ENCODE assay signal across 8 cellular contexts in the genomic region with DNA sequence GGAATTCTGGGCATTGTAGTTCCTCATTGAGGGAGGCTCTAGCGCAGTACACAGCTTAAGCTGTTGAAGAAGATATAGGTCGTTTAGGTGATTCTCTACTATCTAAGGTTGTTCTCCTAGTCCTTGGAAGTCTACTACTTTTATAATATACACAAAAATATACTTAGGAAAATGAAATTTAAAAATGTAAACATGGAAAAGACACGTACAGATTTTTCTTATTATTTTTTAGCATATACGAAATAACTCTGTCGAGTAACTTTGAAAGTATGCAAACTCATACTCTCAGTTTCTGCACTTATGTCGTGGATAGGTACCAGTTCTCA. TPM values are rescaled to one million over a fixed set of nuclear protein-coding genes. Genes with fewer than 3 reads are reported as not detected.
DNase-seq lines count a peak whose midpoint lies in the region; ATAC-seq and TF ChIP-seq lines count a peak whose summit lies in the region.

No MANE protein-coding gene starts in this region.

- no peak for DNase-seq in heart left ventricle
- no peak for DNase-seq in left ventricle myocardium superior
- no peak for DNase-seq in activated naive CD8-positive, alpha-beta T cell treated with anti-CD3 and anti-CD28 coated beads, Interleukin-2, amount 10 ng/mL, durations not matched to agents 7 days and 5 days
- DNase-seq in lower leg skin (ENCODE audit: low spot score in 2 of 2), result no peak
- DNase-seq in upper lobe of right lung, result no peak
- DNase-seq in GM19240 (ENCODE audit: insufficient read length, low spot score), result no peak

- H3K9me3 ChIP-seq in heart left ventricle (no peaks in the 10 kb centered on the region), upper lobe of right lung (no peaks in the 10 kb centered on the region)

- peak overlapping the region in 11 of 12 donors; percentile 60 to 89 (median 76) for H3K4me3 ChIP-seq in heart left ventricle
- peak overlapping the region; percentile 51 for H3K4me3 ChIP-seq in lower leg skin (ENCODE audit: low read depth, poor library complexity, severe bottlenecking)
- H3K4me3 ChIP-seq in upper lobe of right lung, result peak overlapping the region; percentile 81

- peaks cover 10% of the 10 kb centered on the region for H3K36me3 Mint-ChIP-seq in activated naive CD8-positive, alpha-beta T cell treated with anti-CD3 and anti-CD28 coated beads, Interleukin-2, amount 10 ng/mL, durations not matched to agents 7 days and 5 days

- peak overlapping the region; percentile 85 for H3K27ac Mint-ChIP-seq in activated naive CD8-positive, alpha-beta T cell treated with anti-CD3 and anti-CD28 coated beads, Interleukin-2, amount 10 ng/mL, durations not matched to agents 7 days and 5 days

- H3K4me1 ChIP-seq in heart left ventricle (peaks cover 0 to 17% (median 6%) of the 10 kb centered on the region in 12 donors), upper lobe of right lung (peaks cover 17% of the 10 kb centered on the region)

- H3K36me3 ChIP-seq in heart left ventricle, result peaks cover 0 to 6% (median 0%) of the 10 kb centered on the region in 9 donors
- H3K36me3 ChIP-seq in upper lobe of right lung, result peaks cover 10% of the 10 kb centered on the region

- no peaks in the 10 kb centered on the region for H3K9me3 Mint-ChIP-seq in activated naive CD8-positive, alpha-beta T cell treated with anti-CD3 and anti-CD28 coated beads, Interleukin-2, amount 10 ng/mL, durations not matched to agents 7 days and 5 days

- no peaks in the 10 kb centered on the region for H3K27me3 Mint-ChIP-seq in activated naive CD8-positive, alpha-beta T cell treated with anti-CD3 and anti-CD28 coated beads, Interleukin-2, amount 10 ng/mL, durations not matched to agents 7 days and 5 days

- ATAC-seq in heart left ventricle (no peak), left ventricle myocardium superior (no peak), upper lobe of right lung (no peak), HG02642 (IDR thresholded peaks at IDR 0.05; ENCODE audit: poor library complexity, unreplicated experiment) (no peak), HG03159 (IDR thresholded peaks at IDR 0.05; ENCODE audit: unreplicated experiment) (no peak)
- no peak for ATAC-seq in activated naive CD8-positive, alpha-beta T cell treated with anti-CD3 and anti-CD28 coated beads, Interleukin-2, amount 10 ng/mL, durations not matched to agents 7 days and 5 days (ENCODE audit: low read depth)

- peak overlapping the region; percentile 95 for H3K4me3 Mint-ChIP-seq in activated naive CD8-positive, alpha-beta T cell treated with anti-CD3 and anti-CD28 coated beads, Interleukin-2, amount 10 ng/mL, durations not matched to agents 7 days and 5 days

- TF ChIP-seq CTCF in heart left ventricle (IDR thresholded peaks at IDR 0.05) (no peak), lower leg skin (IDR thresholded peaks at IDR 0.05) (no peak), upper lobe of right lung (IDR thresholded peaks at IDR 0.05) (no peak)

- TF ChIP-seq POLR2A in heart left ventricle (IDR thresholded peaks at IDR 0.05), result no peak
- no peak for TF ChIP-seq POLR2A in lower leg skin (IDR thresholded peaks at IDR 0.05)

- H3K27me3 ChIP-seq in heart left ventricle (no peaks in the 10 kb centered on the region), upper lobe of right lung (no peaks in the 10 kb centered on the region)

- peak overlapping the region in 4 of 12 donors; percentile 74 to 88 (median 83) for H3K27ac ChIP-seq in heart left ventricle
- H3K27ac ChIP-seq in upper lobe of right lung, result no peak overlapping the region

- POLR2A ChIA-PET in activated naive CD8-positive, alpha-beta T cell treated with anti-CD3 and anti-CD28 coated beads, Interleukin-2, amount 10 ng/mL, durations not matched to agents 7 days and 5 days (lab: Charles Lee), result interaction anchor here (1.1 to 2.6 kb wide), 3 partner anchors 10 to 225 kb away, joined by 3 to 26 read pairs (median 5); partner anchors contain the start of genes CFAP210, PHOSPHO2, PPIG and SSB

- intact Hi-C loops in heart left ventricle (cut with DNase I), result loop anchor here in 1 of 10 donors (1.0 kb wide), 1 partner anchor 10 kb away; the partner anchor contains the start of gene PPIG
- intact Hi-C loops in left ventricle myocardium superior (cut with micrococcal nuclease), result no loop called here
- intact Hi-C loops in lower leg skin (cut with DNase I; ENCODE audit: low total_unique reads), result no loop called here
- intact Hi-C loops in upper lobe of right lung (cut with DNase I), result no loop called here

- H3K4me1 Mint-ChIP-seq in activated naive CD8-positive, alpha-beta T cell treated with anti-CD3 and anti-CD28 coated beads, Interleukin-2, amount 10 ng/mL, durations not matched to agents 7 days and 5 days, result peaks cover 13% of the 10 kb centered on the region

- 36 to 37% (median 37%) methylated on average over 6 of the region's 6 CpGs for WGBS in heart left ventricle, 4 donors
- 31 to 34% methylated on average over 6 of the region's 6 CpGs for WGBS in lower leg skin, 2 donors

RNA-seq across cellular contexts. Expression of gene FASTKD1, which starts 0.3 kb away (rescaled TPM):
- 100 to 1,000 TPM in 1 of 9 donors, 10 to 100 TPM in 8; 25.3 to 103 (median 69.4) TPM for total RNA-seq in heart left ventricle
- 100 to 1,000 TPM in 1 of 2 donors, 10 to 100 TPM in 1; 64.6 to 154 TPM for polyA plus RNA-seq in heart left ventricle
- 111 TPM for total RNA-seq in left ventricle myocardium superior
- 10 to 100 TPM; 35.0 to 38.8 TPM for total RNA-seq in activated naive CD8-positive, alpha-beta T cell treated with anti-CD3 and anti-CD28 coated beads, Interleukin-2, amount 10 ng/mL, durations not matched to agents 7 days and 5 days
- 1 to 10 TPM; 4.1 to 9.7 (median 6.6) TPM for total RNA-seq in lower leg skin
- 31.2 TPM for total RNA-seq in upper lobe of right lung

RNA-seq across cellular contexts. Expression of gene PPIG, which starts 10.2 kb away (rescaled TPM):
- total RNA-seq in heart left ventricle (10 to 100 TPM; 19.9 to 48.8 (median 39.9) TPM), left ventricle myocardium superior (35.2 TPM), lower leg skin (10 to 100 TPM; 23.5 to 31.9 (median 28.0) TPM), upper lobe of right lung (50.5 TPM)
- polyA plus RNA-seq in heart left ventricle, result 10 to 100 TPM; 23.9 to 69.6 TPM
- 10 to 100 TPM; 62.4 to 64.4 TPM for total RNA-seq in activated naive CD8-positive, alpha-beta T cell treated with anti-CD3 and anti-CD28 coated beads, Interleukin-2, amount 10 ng/mL, durations not matched to agents 7 days and 5 days
